Comparison of ENCODE assay signal across 8 cellular contexts in genomic region chr1:50978852-50979781, GRCh38. TPM values are rescaled to one million over a fixed set of nuclear protein-coding genes. Genes with fewer than 3 reads are reported as not detected.
DNase-seq lines count a peak whose midpoint lies in the region; ATAC-seq and TF ChIP-seq lines count a peak whose summit lies in the region.

No MANE protein-coding gene starts in this region.

- H3K4me3 Mint-ChIP-seq in endodermal cell (peak overlapping the region; percentile 60), nephron (peak overlapping the region; percentile 46 to 75 (median 65))

- no peak overlapping the region for H3K9ac ChIP-seq in endodermal cell (ENCODE audit: extremely low read depth, low read length, poor library complexity, severe bottlenecking)

- in situ Hi-C loops in Caki2 (cut with HindIII; ENCODE audit: low pct_unique_long_range_greater_than_20kb, low sequenced_read_pairs) = no loop called here

- H3K36me3 ChIP-seq in SJSA1 = peaks cover 38% of the 10 kb centered on the region
- H3K36me3 ChIP-seq in endodermal cell (ENCODE audit: control insufficient read depth, insufficient read depth, low read length) = no peaks in the 10 kb centered on the region

- no peak for ATAC-seq in HG03520 (IDR thresholded peaks at IDR 0.05; ENCODE audit: unreplicated experiment)

- peak; percentile 81 for DNase-seq in Caki2 (ENCODE audit: low read depth)
- DNase-seq in HuH-7.5 (ENCODE audit: low spot score) = peak; percentile 29
- peak in 1 of 2 experiments; percentile 86 for DNase-seq in SJSA1 (ENCODE audit: low read depth in 1 of 2, low spot score in 2 of 2)
- DNase-seq in endodermal cell = peak; percentile 51
- no peak for DNase-seq in stimulated activated CD4-positive, alpha-beta T cell treated with anti-CD3 and anti-CD28 coated beads, Interleukin-1b, Interleukin-23, amount 100 ng/mL, for 48 hours
- no peak for DNase-seq in occipital lobe (lab: John Stamatoyannopoulos, UW)

- H3K27me3 ChIP-seq in SJSA1 (replicated peaks) (no peaks in the 10 kb centered on the region), endodermal cell (ENCODE audit: control insufficient read depth, insufficient read depth, low read length, poor library complexity, severe bottlenecking) (peaks cover 98% of the 10 kb centered on the region)

- TF ChIP-seq CTCF in endodermal cell (conservative IDR thresholded peaks at IDR 0.05) = no peak
- no peak for TF ChIP-seq CTCF in nephron (IDR thresholded peaks at IDR 0.05; ENCODE audit: unreplicated experiment in 3 of 3)

- H3K27me3 Mint-ChIP-seq in endodermal cell (ENCODE audit: insufficient read depth) (peaks cover 93% of the 10 kb centered on the region), nephron (ENCODE audit: low read depth) (peaks cover 96% of the 10 kb centered on the region)

- H3K9me3 Mint-ChIP-seq in endodermal cell (no peaks in the 10 kb centered on the region), nephron (no peaks in the 10 kb centered on the region)

- peaks cover 29% of the 10 kb centered on the region for H3K4me1 ChIP-seq in SJSA1 (replicated peaks)
- no peaks in the 10 kb centered on the region for H3K4me1 ChIP-seq in endodermal cell (ENCODE audit: control insufficient read depth, insufficient read depth, low read length)

- peak overlapping the region; percentile 85 for H3K4me3 ChIP-seq in SJSA1
- peak overlapping the region; percentile 79 for H3K4me3 ChIP-seq in endodermal cell (ENCODE audit: low read length)

- no peaks in the 10 kb centered on the region for H3K36me3 Mint-ChIP-seq in endodermal cell (ENCODE audit: low read depth)
- H3K36me3 Mint-ChIP-seq in nephron (ENCODE audit: low read depth) = no peaks in the 10 kb centered on the region

- H3K9me3 ChIP-seq in SJSA1 (replicated peaks) (no peaks in the 10 kb centered on the region), endodermal cell (ENCODE audit: control insufficient read depth, low read length) (no peaks in the 10 kb centered on the region)

- 6 to 15% methylated on average over 3 to 10 of the region's 10 CpGs for WGBS in endodermal cell (ENCODE audit: insufficient coverage in 1 of 2, insufficient read length in 1 of 2), 2 experiments

- H3K27ac ChIP-seq in SJSA1 (peak overlapping the region; percentile 99), endodermal cell (ENCODE audit: low read depth, low read length) (no peak overlapping the region)

- H3K27ac Mint-ChIP-seq in endodermal cell (no peak overlapping the region), nephron (no peak overlapping the region)

- H3K4me1 Mint-ChIP-seq in endodermal cell (peaks cover 13% of the 10 kb centered on the region), nephron (peaks cover 9% of the 10 kb centered on the region)

RNA-seq across cellular contexts. Expression of gene CDKN2C, which starts 9.1 kb away (rescaled TPM):
- 123 and 136 TPM in 2 replicates for total RNA-seq in Caki2 (2014; rRNA removed; shearing (Covaris generic); ENCODE audit: low replicate concordance)
- 222 and 225 TPM in 2 replicates for total RNA-seq in SJSA1 (2014; rRNA removed; shearing (Covaris generic))
- total RNA-seq in endodermal cell = under 1 TPM; 0.66 TPM
- 1.6 TPM for polyA plus RNA-seq in endodermal cell (2013, experiment 1 of 2)
- polyA plus RNA-seq in endodermal cell (2013, experiment 2 of 2) = 1.7 TPM
- 7.8 TPM for total RNA-seq in occipital lobe

RNA-seq across cellular contexts. Expression of gene FAF1, which starts 19.1 kb away (rescaled TPM):
- 23.7 and 75.4 TPM in 2 replicates for total RNA-seq in Caki2 (2014; rRNA removed; shearing (Covaris generic); ENCODE audit: low replicate concordance)
- total RNA-seq in SJSA1 (2014; rRNA removed; shearing (Covaris generic)) = 81.7 and 96.3 TPM in 2 replicates
- total RNA-seq in endodermal cell (10 to 100 TPM; 76.4 to 94.4 TPM), occipital lobe (40.4 TPM)
- polyA plus RNA-seq in endodermal cell (2013, experiment 1 of 2) = 66.4 TPM
- polyA plus RNA-seq in endodermal cell (2013, experiment 2 of 2) = 61.6 TPM

Comparison
In these comparisons a context has a peak if more than half of its experiments do, and no peak if none do; other contexts are left out.
1. DNase-seq: peak in Caki2 (single experiment), HuH-7.5 (single experiment) and endodermal cell (single experiment); none in stimulated activated CD4-positive, alpha-beta T cell treated with anti-CD3 and anti-CD28 coated beads, Interleukin-1b, Interleukin-23, amount 100 ng/mL, for 48 hours (single experiment) and occipital lobe (single experiment).
2. RNA of gene CDKN2C, which starts 9.1 kb away (total RNA-seq): 222 to 225 TPM in SJSA1 and 123 to 136 TPM in Caki2; 7.8 TPM in occipital lobe (single experiment) and 0.66 TPM in endodermal cell; every median in the first group is over 10 times any median in the second.